ENCODE assay signal across 10 cellular contexts in the genomic region with DNA sequence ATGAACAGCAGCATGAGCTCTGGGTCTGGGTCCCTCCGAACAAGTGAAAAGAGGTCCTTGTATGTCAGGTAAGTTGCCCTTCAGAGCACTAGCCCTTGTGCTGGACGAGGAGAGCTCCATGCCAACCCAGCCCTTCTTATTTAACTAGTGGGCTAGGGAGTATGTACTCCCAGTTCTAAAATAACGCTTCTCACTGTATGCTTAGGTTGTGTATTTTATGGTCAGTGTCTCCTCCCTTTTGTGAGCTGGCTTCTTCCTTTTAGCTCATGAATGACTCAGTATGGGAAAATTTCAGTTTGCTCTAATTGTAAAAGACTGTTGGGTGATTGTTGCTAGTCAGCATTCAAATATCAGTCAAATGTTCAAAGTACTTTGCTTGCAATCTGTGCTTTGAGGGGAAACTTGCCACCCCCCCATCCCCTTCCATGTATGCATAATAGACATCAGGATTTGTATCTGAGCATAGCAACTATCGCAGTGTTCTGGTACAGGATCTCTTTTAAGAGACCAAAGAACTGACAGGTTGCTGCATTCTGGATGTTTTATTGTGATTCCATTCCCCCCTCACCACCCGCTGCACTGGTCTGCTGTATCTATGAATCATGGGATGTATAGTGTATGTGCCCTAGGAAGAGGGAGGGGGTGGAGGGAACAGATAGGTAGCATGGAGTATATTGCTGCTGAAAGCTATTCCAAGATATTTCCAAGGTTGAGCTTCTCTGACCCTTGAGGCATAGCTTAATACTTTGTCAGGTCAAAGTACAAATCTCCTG. TPM values are rescaled to one million over a fixed set of nuclear protein-coding genes. Genes with fewer than 3 reads are reported as not detected.
A peak's percentile ranks its signal among the peaks of the same experiment; 100 is the strongest.
DNase-seq lines count a peak whose midpoint lies in the region; ATAC-seq and TF ChIP-seq lines count a peak whose summit lies in the region.
"Had no signal": no experiment of that assay in that cellular context is flagged by ENCODE, and none has a peak within 500 bp of the region (broad histone marks: within the 10 kb centered on the region; RNA-seq: fewer than 3 reads in every experiment).

No MANE protein-coding gene starts in this region.

- TF ChIP-seq POLR2A in lower leg skin (IDR thresholded peaks at IDR 0.05), result no peak

- 69 to 76% methylated on average over 5 of the region's 5 CpGs for WGBS in lower leg skin, 2 donors

- H3K4me1 ChIP-seq in neural progenitor cell, result peaks cover 53% of the 10 kb centered on the region

- peak overlapping the region; percentile 68 for H3K4me2 ChIP-seq in neural progenitor cell

- H4K20me1 ChIP-seq in neural progenitor cell (ENCODE audit: low read depth), result peaks cover 100% of the 10 kb centered on the region

- no peaks in the 10 kb centered on the region for H3K36me3 Mint-ChIP-seq in neural progenitor cell

- H3K36me3 ChIP-seq in neural progenitor cell, result no peaks in the 10 kb centered on the region
- H3K36me3 ChIP-seq: upper lobe of left lung had no signal

- H3K4me3 ChIP-seq in neural progenitor cell (no peak overlapping the region), lower leg skin (ENCODE audit: low read depth, poor library complexity, severe bottlenecking) (no peak overlapping the region)
- H3K4me3 ChIP-seq: upper lobe of left lung had no signal

- H2AFZ ChIP-seq in neural progenitor cell (replicated peaks), result no peak overlapping the region

- no peak overlapping the region for H3K27ac Mint-ChIP-seq in neural progenitor cell

- peaks cover 36% of the 10 kb centered on the region for H3F3A ChIP-seq in neural progenitor cell (ENCODE audit: low read depth)

- no peak overlapping the region for H3K9ac ChIP-seq in neural progenitor cell

- H3K4me3 Mint-ChIP-seq in neural progenitor cell, result no peak overlapping the region

- DNase-seq in COLO829 (ENCODE audit: low spot score) (peak; percentile 52), NCI-H69 (lab: John Stamatoyannopoulos, UW) (peak; percentile 23), epithelial cell of prostate (ENCODE audit: low read depth, low spot score) (no peak), neural progenitor cell (ENCODE audit: low spot score) (no peak), lower leg skin (ENCODE audit: low spot score in 2 of 2) (no peak)
- DNase-seq in effector CD8-positive, alpha-beta T cell (lab: John Stamatoyannopoulos, UW), result no peak
- DNase-seq: upper lobe of left lung had no signal

- no peaks in the 10 kb centered on the region for H3K9me3 Mint-ChIP-seq in neural progenitor cell

- TF ChIP-seq CTCF in neural progenitor cell (IDR thresholded peaks at IDR 0.05), result no peak
- no peak for TF ChIP-seq CTCF in lower leg skin (IDR thresholded peaks at IDR 0.05)

- no peaks in the 10 kb centered on the region for H3K27me3 Mint-ChIP-seq in neural progenitor cell (ENCODE audit: insufficient read depth, low read depth)

- peaks cover 67% of the 10 kb centered on the region for H3K4me1 Mint-ChIP-seq in neural progenitor cell

- H3K27me3 ChIP-seq in neural progenitor cell, result no peaks in the 10 kb centered on the region
- H3K27me3 ChIP-seq: upper lobe of left lung had no signal

- intact Hi-C loops in lower leg skin (cut with DNase I; ENCODE audit: low total_unique reads), result no loop called here

- peaks cover 83% of the 10 kb centered on the region for H3K79me2 ChIP-seq in neural progenitor cell (ENCODE audit: low read depth)

- peak overlapping the region; percentile 81 for H3K27ac ChIP-seq in epithelial cell of prostate
- no peak overlapping the region for H3K27ac ChIP-seq in neural progenitor cell
- H3K27ac ChIP-seq: upper lobe of left lung had no signal

- H3K9me3 ChIP-seq in neural progenitor cell (ENCODE audit: low read depth), result no peaks in the 10 kb centered on the region
- H3K9me3 ChIP-seq: upper lobe of left lung had no signal

- ATAC-seq in GM21360 (IDR thresholded peaks at IDR 0.05; ENCODE audit: unreplicated experiment), result no peak
- no peak for ATAC-seq in HG03457 (IDR thresholded peaks at IDR 0.05; ENCODE audit: unreplicated experiment)
- ATAC-seq: sciatic nerve had no signal

RNA-seq across cellular contexts. Expression of a gene that starts 34.7 kb away (rescaled TPM):
- 68.0 and 90.5 TPM in 2 replicates for total RNA-seq in neural progenitor cell (ENCODE audit: low replicate concordance)
- total RNA-seq in lower leg skin, result 10 to 100 TPM; 26.1 to 40.2 (median 35.9) TPM

RNA-seq across cellular contexts. Expression of a gene that starts 56.3 kb away (rescaled TPM):
- 1.3 and 3.7 TPM in 2 replicates for total RNA-seq in neural progenitor cell (ENCODE audit: low replicate concordance)
- total RNA-seq in lower leg skin, result 10 to 100 TPM; 12.8 to 32.9 (median 22.8) TPM
- total RNA-seq: upper lobe of left lung had no signal

Comparison
In these comparisons a context has a peak if more than half of its experiments do, and no peak if none do; other contexts are left out.
1. DNase-seq: peak in COLO829 (single experiment) and NCI-H69 (single experiment); none in epithelial cell of prostate (single experiment), neural progenitor cell (single experiment), lower leg skin (0 of 2) and effector CD8-positive, alpha-beta T cell (single experiment).